8 cellular contexts compared by ENCODE assay signal in the genomic region with DNA sequence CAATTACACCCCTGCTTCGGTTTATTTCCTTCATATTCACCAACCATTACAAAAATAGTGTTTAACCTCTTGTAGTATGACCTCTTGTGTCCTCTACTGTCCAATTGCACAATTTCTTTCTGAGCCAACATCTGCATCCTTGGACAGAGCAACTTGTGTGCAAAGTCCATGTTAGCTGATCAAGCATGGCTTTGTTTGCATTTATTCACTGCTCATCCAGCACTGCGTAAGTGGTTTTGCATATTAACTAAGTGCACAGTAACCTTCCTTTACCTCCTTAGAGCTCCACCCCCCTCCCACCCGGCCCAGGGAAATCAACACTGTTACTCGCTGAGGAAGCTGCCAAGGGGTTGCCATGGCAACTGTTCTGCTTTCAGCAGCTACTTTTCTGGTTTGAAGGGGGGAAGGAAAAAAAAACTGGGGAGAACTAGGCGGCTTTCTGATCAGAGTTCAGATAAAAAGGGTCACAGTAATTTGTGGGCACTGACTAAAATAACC.
DNase-seq lines count a peak whose midpoint lies in the region; ATAC-seq and TF ChIP-seq lines count a peak whose summit lies in the region.

No MANE protein-coding gene starts in this region.

- ATAC-seq in HG03135 (IDR thresholded peaks at IDR 0.05; ENCODE audit: unreplicated experiment) (peak; percentile 51), GM18867 (IDR thresholded peaks at IDR 0.05; ENCODE audit: unreplicated experiment) (no peak)

- peak; percentile 30 for DNase-seq in GM12864 (ENCODE audit: low read depth)
- peak; percentile 74 for DNase-seq in NCI-H774 (lab: John Stamatoyannopoulos, UW)
- DNase-seq in activated T-cell treated with anti-CD3 and anti-CD28 coated beads for 1 hour (ENCODE audit: low read depth), result peak; percentile 65
- DNase-seq in epithelial cell of proximal tubule (ENCODE audit: low read depth), result peak; percentile 92
- peak; percentile 69 for DNase-seq in myocyte (ENCODE audit: low read depth)
- DNase-seq in stimulated activated CD8-positive, alpha-beta memory T cell treated with anti-CD3 and anti-CD28 coated beads, Interleukin-7, amount 100 ng/mL, for 1 hour (ENCODE audit: low read depth in 2 of 2), result peak; percentile 52 to 58

- TF ChIP-seq CTCF in GM12864 (IDR thresholded peaks at IDR 0.05; ENCODE audit: low read depth, low read length, missing control alignments) (no peak), epithelial cell of proximal tubule (conservative IDR thresholded peaks at IDR 0.05; ENCODE audit: low read depth, low read length) (no peak)

- H3K4me3 ChIP-seq in GM12864 (ENCODE audit: low read depth, low read length), result no peak overlapping the region
- H3K4me3 ChIP-seq in epithelial cell of proximal tubule (ENCODE audit: low read depth, low read length), result peak overlapping the region; percentile 55

Comparison
In these comparisons a context has a peak if more than half of its experiments do, and no peak if none do; other contexts are left out.
1. DNase-seq: peak in every context shown above with its lines; median percentile 92 in epithelial cell of proximal tubule; 74 in NCI-H774; 69 in myocyte; 65 in activated T-cell treated with anti-CD3 and anti-CD28 coated beads for 1 hour; 55 in stimulated activated CD8-positive, alpha-beta memory T cell treated with anti-CD3 and anti-CD28 coated beads, Interleukin-7, amount 100 ng/mL, for 1 hour; 30 in GM12864.